ENCODE assay signal across 1 cellular context in the genomic region with DNA sequence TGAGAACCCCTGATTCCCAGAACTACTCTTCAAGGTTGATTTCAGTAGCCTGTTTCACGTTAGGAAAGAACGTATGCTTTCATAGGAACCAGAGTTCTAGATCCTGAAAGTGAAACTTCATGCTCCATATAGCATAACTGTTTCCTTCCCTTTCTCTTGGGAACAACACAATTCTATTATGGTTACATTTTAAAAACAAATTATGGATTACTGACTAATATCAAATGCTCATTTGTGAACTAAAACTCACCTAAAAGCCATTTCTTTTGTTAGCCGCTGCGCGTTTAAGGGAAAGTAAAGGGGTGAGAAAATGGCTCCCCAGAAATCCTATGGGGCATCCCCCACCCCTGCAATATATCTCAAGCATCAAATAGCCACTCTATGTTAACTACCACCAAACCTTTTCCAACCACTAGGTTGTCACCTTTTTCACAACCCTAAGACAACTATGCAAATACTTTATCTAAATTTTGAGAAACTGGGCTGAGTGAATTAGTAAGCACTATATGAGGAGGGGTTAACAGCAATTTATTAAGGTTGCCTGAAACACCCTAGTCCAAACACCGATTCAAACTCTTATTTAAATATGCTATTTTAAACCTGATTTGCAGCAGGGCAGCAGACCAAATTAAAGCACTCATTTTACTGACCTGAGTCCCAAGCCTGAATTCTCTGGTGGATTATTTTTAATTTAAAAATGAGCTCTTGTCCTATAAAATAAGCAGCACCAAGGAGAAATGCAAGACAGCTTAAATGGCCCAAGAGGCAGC.
TF ChIP-seq lines count a peak whose summit lies in the region.

No MANE protein-coding gene starts in this region.

TF ChIP-seq in IMR-90, 13 proteins besides CTCF, POLR2A, EP300 and RAD21:
- no peak for TF ChIP-seq RCOR1 (IDR thresholded peaks at IDR 0.05; ENCODE audit: insufficient replicate concordance, low read length)
- no peak for TF ChIP-seq MAFK (IDR thresholded peaks at IDR 0.05; ENCODE audit: low read depth, low read length)
- TF ChIP-seq MAZ (IDR thresholded peaks at IDR 0.05; ENCODE audit: borderline replicate concordance, low read depth, low read length): no peak
- TF ChIP-seq, protein P1, sequence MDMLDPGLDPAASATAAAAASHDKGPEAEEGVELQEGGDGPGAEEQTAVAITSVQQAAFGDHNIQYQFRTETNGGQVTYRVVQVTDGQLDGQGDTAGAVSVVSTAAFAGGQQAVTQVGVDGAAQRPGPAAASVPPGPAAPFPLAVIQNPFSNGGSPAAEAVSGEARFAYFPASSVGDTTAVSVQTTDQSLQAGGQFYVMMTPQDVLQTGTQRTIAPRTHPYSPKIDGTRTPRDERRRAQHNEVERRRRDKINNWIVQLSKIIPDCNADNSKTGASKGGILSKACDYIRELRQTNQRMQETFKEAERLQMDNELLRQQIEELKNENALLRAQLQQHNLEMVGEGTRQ (IDR thresholded peaks at IDR 0.05; ENCODE audit: low read depth, low read length): no peak
- no peak for TF ChIP-seq FOS (IDR thresholded peaks at IDR 0.05; ENCODE audit: low read depth, low read length)
- no peak for TF ChIP-seq NFE2L2 (IDR thresholded peaks at IDR 0.05; ENCODE audit: low read depth, low read length)
- TF ChIP-seq, protein P2, sequence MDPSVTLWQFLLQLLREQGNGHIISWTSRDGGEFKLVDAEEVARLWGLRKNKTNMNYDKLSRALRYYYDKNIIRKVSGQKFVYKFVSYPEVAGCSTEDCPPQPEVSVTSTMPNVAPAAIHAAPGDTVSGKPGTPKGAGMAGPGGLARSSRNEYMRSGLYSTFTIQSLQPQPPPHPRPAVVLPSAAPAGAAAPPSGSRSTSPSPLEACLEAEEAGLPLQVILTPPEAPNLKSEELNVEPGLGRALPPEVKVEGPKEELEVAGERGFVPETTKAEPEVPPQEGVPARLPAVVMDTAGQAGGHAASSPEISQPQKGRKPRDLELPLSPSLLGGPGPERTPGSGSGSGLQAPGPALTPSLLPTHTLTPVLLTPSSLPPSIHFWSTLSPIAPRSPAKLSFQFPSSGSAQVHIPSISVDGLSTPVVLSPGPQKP (IDR thresholded peaks at IDR 0.05; ENCODE audit: borderline replicate concordance, low read depth, low read length): no peak
- no peak for TF ChIP-seq CEBPB (IDR thresholded peaks at IDR 0.05; ENCODE audit: low read depth, low read length)
- TF ChIP-seq SMC3 (IDR thresholded peaks at IDR 0.05; ENCODE audit: low read depth, low read length): no peak
- TF ChIP-seq CHD1 (IDR thresholded peaks at IDR 0.05; ENCODE audit: low read depth, low read length): no peak
- no peak for TF ChIP-seq MXI1 (IDR thresholded peaks at IDR 0.05; ENCODE audit: borderline replicate concordance, low read depth, low read length)
- TF ChIP-seq RFX5 (IDR thresholded peaks at IDR 0.05; ENCODE audit: low read depth, low read length): no peak
- no peak for TF ChIP-seq BHLHE40 (IDR thresholded peaks at IDR 0.05; ENCODE audit: low read depth, low read length)
